In the genomic region with DNA sequence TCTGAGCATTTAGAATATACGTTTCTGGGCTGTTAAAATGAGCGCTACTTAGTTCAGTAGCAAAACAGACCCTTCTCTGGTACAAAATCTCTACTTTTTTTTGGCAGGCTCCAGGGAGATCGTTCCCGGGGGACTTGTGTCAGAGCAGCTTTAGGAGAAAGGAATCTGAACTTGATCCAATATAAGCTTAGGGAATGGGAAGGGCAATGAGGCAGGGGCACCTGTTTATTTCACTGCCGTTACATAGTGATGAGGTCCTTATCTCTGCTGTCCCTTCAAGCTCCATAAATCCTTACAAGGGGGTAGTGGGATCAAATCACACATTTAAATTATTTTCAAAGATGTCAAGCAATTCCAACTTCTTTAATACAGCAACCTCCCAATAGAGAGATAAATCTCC, we compare ENCODE assay signal across 24 cellular contexts.
"Had no signal": no experiment of that assay in that cellular context is flagged by ENCODE, and none has a peak within 500 bp of the region (broad histone marks: within the 10 kb centered on the region; RNA-seq: fewer than 3 reads in every experiment).

No MANE protein-coding gene starts in this region.

- H3K4me3 Mint-ChIP-seq: activated CD8-positive, alpha-beta memory T cell treated with anti-CD3 and anti-CD28 coated beads, Interleukin-2, amount 10 ng/mL, durations not matched to agents 7 days and 5 days; activated naive CD8-positive, alpha-beta T cell treated with anti-CD3 and anti-CD28 coated beads, Interleukin-2, amount 10 ng/mL, durations not matched to agents 7 days and 5 days; activated T-cell treated with anti-CD3 and anti-CD28 coated beads, Interleukin-2, amount 50 U/mL, for 24 hours; T-helper 1 cell treated with Interleukin-12 subunit alpha and Interleukin-12 subunit beta and Interleukin-4 antibody, amounts not matched to agents 30 μg/mL and 1 μg/mL, for 36 hours had no signal

- H3K4me3 ChIP-seq: adrenal gland, K562 had no signal

- H3K9me3 ChIP-seq: adrenal gland had no signal

- H3K36me3 ChIP-seq: adrenal gland had no signal

- H3K9me3 Mint-ChIP-seq: activated T-cell treated with anti-CD3 and anti-CD28 coated beads, Interleukin-2, amount 50 U/mL, for 24 hours; T-helper 1 cell treated with Interleukin-12 subunit alpha and Interleukin-12 subunit beta and Interleukin-4 antibody, amounts not matched to agents 30 μg/mL and 1 μg/mL, for 36 hours had no signal

- DNase-seq: activated CD4-positive, alpha-beta T cell treated with anti-CD3 and anti-CD28 coated beads for 4 hours; activated CD4-positive, alpha-beta T cell treated with anti-CD3 and anti-CD28 coated beads, Interleukin-2, amount 50 U/mL, for 48 hours; activated CD8-positive, alpha-beta memory T cell treated with anti-CD3 and anti-CD28 coated beads, Interleukin-2, amount 10 ng/mL, durations not matched to agents 7 days and 5 days; activated gamma-delta T cell; activated naive CD4-positive, alpha-beta T cell treated with anti-CD3 and anti-CD28 coated beads, Interleukin-2, amount 50 U/mL, for 16 hours; activated naive CD8-positive, alpha-beta T cell treated with anti-CD3 and anti-CD28 coated beads, Interleukin-2, amount 10 ng/mL, durations not matched to agents 7 days and 5 days; activated T-cell treated with anti-CD3 and anti-CD28 coated beads, Interleukin-2, amount 50 U/mL, for 24 hours; adrenal gland; anterior cingulate cortex; cerebellar nuclear complex; Karpas-422; NCI-H1105 treated with DMSO at 0.1 percent for 48 hours; NCI-H1436 treated with DMSO at 0.1 percent for 48 hours; NCI-H187; NCI-H2081; NCI-H446 treated with DMSO at 0.1 percent for 48 hours; NK-92 treated with Interleukin-12 subunit alpha and Interleukin-12 subunit beta, amount 100 ng/mL, for 24 hours; OCI-M1; Right ventricle myocardium superior had no signal

- H3K27ac Mint-ChIP-seq: activated CD8-positive, alpha-beta memory T cell treated with anti-CD3 and anti-CD28 coated beads, Interleukin-2, amount 10 ng/mL, durations not matched to agents 7 days and 5 days; activated naive CD8-positive, alpha-beta T cell treated with anti-CD3 and anti-CD28 coated beads, Interleukin-2, amount 10 ng/mL, durations not matched to agents 7 days and 5 days; activated T-cell treated with anti-CD3 and anti-CD28 coated beads, Interleukin-2, amount 50 U/mL, for 24 hours; T-helper 1 cell treated with Interleukin-12 subunit alpha and Interleukin-12 subunit beta and Interleukin-4 antibody, amounts not matched to agents 30 μg/mL and 1 μg/mL, for 36 hours had no signal

- H3K4me1 ChIP-seq: adrenal gland had no signal

- H3K27ac ChIP-seq: adrenal gland, RWPE1 had no signal

- ATAC-seq: activated CD4-positive, CD25-positive, alpha-beta regulatory T cell treated with anti-CD3 and anti-CD28 coated beads, Interleukin-2, amount 50 U/mL, for 24 hours; activated CD8-positive, alpha-beta memory T cell treated with anti-CD3 and anti-CD28 coated beads, Interleukin-2, amount 10 ng/mL, durations not matched to agents 7 days and 5 days; K562; Panc1 had no signal
